Comparison of ENCODE assay signal across 1 cellular context in the genomic region with DNA sequence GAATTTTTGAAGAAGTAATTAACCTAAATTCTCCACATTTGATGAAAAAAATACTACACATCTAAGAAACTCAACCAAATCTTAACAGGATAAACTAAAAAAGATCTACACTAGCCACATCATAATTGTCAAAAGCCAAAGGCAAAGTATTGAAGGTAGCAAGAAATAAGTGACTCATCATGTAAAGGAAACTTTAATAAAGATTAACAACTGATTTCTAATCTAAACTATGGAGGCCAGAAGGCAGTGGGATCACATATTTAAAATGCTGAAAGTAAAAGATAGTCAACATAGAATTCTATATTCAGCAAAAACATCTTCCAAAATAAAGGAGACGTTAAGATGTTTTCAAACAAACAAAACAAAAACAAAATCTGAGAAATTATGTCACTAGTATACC.
TF ChIP-seq lines count a peak whose summit lies in the region.

No MANE protein-coding gene starts in this region.

TF ChIP-seq in GM23338, 12 proteins besides CTCF, POLR2A, EP300 and RAD21 (continued from another document):
- TF ChIP-seq, protein P1, sequence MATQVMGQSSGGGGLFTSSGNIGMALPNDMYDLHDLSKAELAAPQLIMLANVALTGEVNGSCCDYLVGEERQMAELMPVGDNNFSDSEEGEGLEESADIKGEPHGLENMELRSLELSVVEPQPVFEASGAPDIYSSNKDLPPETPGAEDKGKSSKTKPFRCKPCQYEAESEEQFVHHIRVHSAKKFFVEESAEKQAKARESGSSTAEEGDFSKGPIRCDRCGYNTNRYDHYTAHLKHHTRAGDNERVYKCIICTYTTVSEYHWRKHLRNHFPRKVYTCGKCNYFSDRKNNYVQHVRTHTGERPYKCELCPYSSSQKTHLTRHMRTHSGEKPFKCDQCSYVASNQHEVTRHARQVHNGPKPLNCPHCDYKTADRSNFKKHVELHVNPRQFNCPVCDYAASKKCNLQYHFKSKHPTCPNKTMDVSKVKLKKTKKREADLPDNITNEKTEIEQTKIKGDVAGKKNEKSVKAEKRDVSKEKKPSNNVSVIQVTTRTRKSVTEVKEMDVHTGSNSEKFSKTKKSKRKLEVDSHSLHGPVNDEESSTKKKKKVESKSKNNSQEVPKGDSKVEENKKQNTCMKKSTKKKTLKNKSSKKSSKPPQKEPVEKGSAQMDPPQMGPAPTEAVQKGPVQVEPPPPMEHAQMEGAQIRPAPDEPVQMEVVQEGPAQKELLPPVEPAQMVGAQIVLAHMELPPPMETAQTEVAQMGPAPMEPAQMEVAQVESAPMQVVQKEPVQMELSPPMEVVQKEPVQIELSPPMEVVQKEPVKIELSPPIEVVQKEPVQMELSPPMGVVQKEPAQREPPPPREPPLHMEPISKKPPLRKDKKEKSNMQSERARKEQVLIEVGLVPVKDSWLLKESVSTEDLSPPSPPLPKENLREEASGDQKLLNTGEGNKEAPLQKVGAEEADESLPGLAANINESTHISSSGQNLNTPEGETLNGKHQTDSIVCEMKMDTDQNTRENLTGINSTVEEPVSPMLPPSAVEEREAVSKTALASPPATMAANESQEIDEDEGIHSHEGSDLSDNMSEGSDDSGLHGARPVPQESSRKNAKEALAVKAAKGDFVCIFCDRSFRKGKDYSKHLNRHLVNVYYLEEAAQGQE (IDR thresholded peaks at IDR 0.05; ENCODE audit: unreplicated experiment), result no peak
- TF ChIP-seq, protein P2, sequence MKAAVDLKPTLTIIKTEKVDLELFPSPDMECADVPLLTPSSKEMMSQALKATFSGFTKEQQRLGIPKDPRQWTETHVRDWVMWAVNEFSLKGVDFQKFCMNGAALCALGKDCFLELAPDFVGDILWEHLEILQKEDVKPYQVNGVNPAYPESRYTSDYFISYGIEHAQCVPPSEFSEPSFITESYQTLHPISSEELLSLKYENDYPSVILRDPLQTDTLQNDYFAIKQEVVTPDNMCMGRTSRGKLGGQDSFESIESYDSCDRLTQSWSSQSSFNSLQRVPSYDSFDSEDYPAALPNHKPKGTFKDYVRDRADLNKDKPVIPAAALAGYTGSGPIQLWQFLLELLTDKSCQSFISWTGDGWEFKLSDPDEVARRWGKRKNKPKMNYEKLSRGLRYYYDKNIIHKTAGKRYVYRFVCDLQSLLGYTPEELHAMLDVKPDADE (IDR thresholded peaks at IDR 0.05), result no peak
- TF ChIP-seq EZH2 (IDR thresholded peaks at IDR 0.05; ENCODE audit: low read depth, unreplicated experiment), result no peak
- no peak for TF ChIP-seq STAT1 (IDR thresholded peaks at IDR 0.05; ENCODE audit: unreplicated experiment)
